In the genomic region with DNA sequence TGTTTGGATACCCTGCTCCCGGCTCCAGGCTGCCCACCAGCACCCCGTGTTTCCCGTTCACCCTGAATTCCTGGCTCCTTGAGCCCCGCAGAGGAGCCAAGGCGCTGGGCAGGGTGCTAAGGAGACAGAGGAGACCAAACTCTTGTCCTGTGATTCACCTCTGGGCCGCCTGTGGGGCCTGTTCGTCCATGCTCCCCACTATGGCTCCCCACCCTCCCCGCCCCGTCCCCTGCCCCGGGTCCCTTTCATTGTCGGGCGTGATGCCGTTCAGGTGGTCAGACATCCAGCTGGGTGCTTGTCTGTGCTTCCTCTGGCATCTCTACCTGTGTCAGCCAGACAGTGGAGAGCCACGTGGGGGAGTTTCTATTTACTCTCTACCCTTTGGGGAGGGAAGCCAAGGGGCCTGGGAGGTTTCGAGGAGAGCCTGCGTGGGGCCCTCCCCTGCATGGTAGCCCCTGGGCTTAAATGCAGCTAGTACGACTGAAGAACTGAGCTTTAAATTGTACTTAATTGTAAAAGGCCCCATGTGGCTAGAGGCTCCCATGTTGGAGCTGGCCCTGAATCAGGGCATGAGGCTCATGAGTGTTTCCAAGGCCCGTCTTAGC, we compare ENCODE assay signal across 23 cellular contexts.
"Had no signal": no experiment of that assay in that cellular context is flagged by ENCODE, and none has a peak within 500 bp of the region (broad histone marks: within the 10 kb centered on the region; RNA-seq: fewer than 3 reads in every experiment).

No MANE protein-coding gene starts in this region.

- H3K4me3 ChIP-seq: left lung, lower lobe of right lung, prostate gland, skin epidermis, testis, thyroid gland, transverse colon, upper lobe of right lung had no signal

- DNase-seq: head of caudate nucleus; hippocampal formation; left colon; left lung; lower lobe of right lung; mammary epithelial cell; mesenchymal stem cell; naive B cell; natural killer cell; nucleus accumbens; retina; stimulated activated CD4-positive, alpha-beta T cell treated with anti-CD3 and anti-CD28 coated beads, Interleukin-4, amount 100 ng/mL, for 24 hours; stimulated activated naive CD4-positive, alpha-beta T cell; stimulated activated naive CD8-positive, alpha-beta T cell treated with anti-CD3 and anti-CD28 coated beads, Interleukin-15, amount 100 ng/mL, for 72 hours; testis; thyroid gland; transverse colon; upper lobe of right lung had no signal

- H3K27ac ChIP-seq: left lung, lower lobe of right lung, prostate gland, skin epidermis, testis, thyroid gland, transverse colon, upper lobe of right lung had no signal

- H3K36me3 ChIP-seq: left lung, lower lobe of right lung, prostate gland, thyroid gland, transverse colon, upper lobe of right lung had no signal

- ATAC-seq: left colon; left lung; lower lobe of right lung; natural killer cell; right cardiac atrium; sciatic nerve; stimulated activated effector memory CD8-positive, alpha-beta T cell treated with anti-CD3 and anti-CD28 coated beads, Interleukin-12 subunit alpha, Interleukin-12 subunit beta, amount 100 ng/mL, for 72 hours; stimulated activated naive CD8-positive, alpha-beta T cell treated with anti-CD3 and anti-CD28 coated beads, Interleukin-15, amount 100 ng/mL, for 72 hours; upper lobe of right lung had no signal

- H3K4me1 Mint-ChIP-seq: naive B cell; natural killer cell; stimulated activated effector memory CD8-positive, alpha-beta T cell treated with anti-CD3 and anti-CD28 coated beads, Interleukin-12 subunit alpha, Interleukin-12 subunit beta, amount 100 ng/mL, for 72 hours; stimulated activated naive CD8-positive, alpha-beta T cell treated with anti-CD3 and anti-CD28 coated beads, Interleukin-15, amount 100 ng/mL, for 72 hours had no signal

- H3K4me3 Mint-ChIP-seq: naive B cell; natural killer cell; stimulated activated effector memory CD8-positive, alpha-beta T cell treated with anti-CD3 and anti-CD28 coated beads, Interleukin-12 subunit alpha, Interleukin-12 subunit beta, amount 100 ng/mL, for 72 hours; stimulated activated naive CD8-positive, alpha-beta T cell treated with anti-CD3 and anti-CD28 coated beads, Interleukin-15, amount 100 ng/mL, for 72 hours had no signal

- H3K9me3 ChIP-seq: left lung, lower lobe of right lung, prostate gland, testis, thyroid gland, transverse colon, upper lobe of right lung had no signal

- H3K27me3 ChIP-seq: testis, thyroid gland, upper lobe of right lung had no signal

- H3K36me3 Mint-ChIP-seq: naive B cell; natural killer cell; stimulated activated effector memory CD8-positive, alpha-beta T cell treated with anti-CD3 and anti-CD28 coated beads, Interleukin-12 subunit alpha, Interleukin-12 subunit beta, amount 100 ng/mL, for 72 hours had no signal

- H3K27ac Mint-ChIP-seq: naive B cell; natural killer cell; stimulated activated effector memory CD8-positive, alpha-beta T cell treated with anti-CD3 and anti-CD28 coated beads, Interleukin-12 subunit alpha, Interleukin-12 subunit beta, amount 100 ng/mL, for 72 hours; stimulated activated naive CD8-positive, alpha-beta T cell treated with anti-CD3 and anti-CD28 coated beads, Interleukin-15, amount 100 ng/mL, for 72 hours had no signal

- H3K9me3 Mint-ChIP-seq: naive B cell; natural killer cell; stimulated activated effector memory CD8-positive, alpha-beta T cell treated with anti-CD3 and anti-CD28 coated beads, Interleukin-12 subunit alpha, Interleukin-12 subunit beta, amount 100 ng/mL, for 72 hours; stimulated activated naive CD8-positive, alpha-beta T cell treated with anti-CD3 and anti-CD28 coated beads, Interleukin-15, amount 100 ng/mL, for 72 hours had no signal
